23 cellular contexts compared by ENCODE assay signal in the genomic region with DNA sequence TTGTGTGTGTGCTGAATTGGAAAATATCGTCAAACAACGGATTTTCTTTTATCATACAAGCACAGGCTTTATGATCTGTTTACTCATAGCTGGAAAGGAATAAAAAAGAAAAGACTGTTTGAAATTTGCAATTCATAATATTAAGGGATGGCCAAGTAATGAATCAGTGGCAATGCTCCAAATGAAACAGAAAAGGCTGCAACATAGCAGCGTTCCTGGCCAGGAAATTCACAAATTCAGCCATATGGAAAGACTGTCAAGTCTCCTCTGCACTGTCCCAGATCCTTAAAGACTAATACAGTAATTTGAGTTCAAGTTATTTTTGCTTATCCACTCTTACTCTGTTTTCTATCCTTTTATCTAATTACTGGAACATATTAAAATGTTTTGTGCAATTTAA.
DNase-seq lines count a peak whose midpoint lies in the region; ATAC-seq, FAIRE-seq and TF ChIP-seq lines count a peak whose summit lies in the region.
"Had no signal": no experiment of that assay in that cellular context is flagged by ENCODE, and none has a peak within 500 bp of the region (broad histone marks: within the 10 kb centered on the region; RNA-seq: fewer than 3 reads in every experiment).

No MANE protein-coding gene starts in this region.

- no peak for TF ChIP-seq CTCF in RWPE2 (IDR thresholded peaks at IDR 0.05; ENCODE audit: poor library complexity, severe bottlenecking)
- no peak for TF ChIP-seq CTCF in endothelial cell of umbilical vein (IDR thresholded peaks at IDR 0.05; ENCODE audit: extremely low read depth in 1 of 2, insufficient read depth in 1 of 2, low read depth in 1 of 2, low read length in 2 of 2)

- H3K27ac ChIP-seq in RWPE2 (ENCODE audit: poor library complexity, severe bottlenecking), result no peak overlapping the region
- no peak overlapping the region for H3K27ac ChIP-seq in endothelial cell of umbilical vein (ENCODE audit: insufficient read depth, low read depth, low read length)
- H3K27ac ChIP-seq: right atrium auricular region had no signal

- H2AFZ ChIP-seq in endothelial cell of umbilical vein (ENCODE audit: low read depth, low read length), result no peak overlapping the region

- H3K4me2 ChIP-seq in endothelial cell of umbilical vein (ENCODE audit: insufficient read depth, low read length), result no peak overlapping the region

- CTCF ChIA-PET in endothelial cell of umbilical vein (lab: Charles Lee), result interaction anchor here (0.6 to 1.6 kb wide), 2 partner anchors 10 to 12 kb away, joined by 3 to 7 read pairs; no protein-coding TSS in a partner anchor

- H3K4me3 ChIP-seq in RWPE2 (ENCODE audit: severe bottlenecking), result no peak overlapping the region
- no peak overlapping the region for H3K4me3 ChIP-seq in endothelial cell of umbilical vein (replicated peaks in 1 of 3; ENCODE audit: insufficient read depth in 1 of 3, low read depth in 1 of 3, low read length in 3 of 3)
- H3K4me3 ChIP-seq: right atrium auricular region had no signal

- dilution Hi-C loops in endothelial cell of umbilical vein (cut with MboI; ENCODE audit: extremely low pct_ligation_motif_present, low sequenced_read_pairs), result no loop called here

- H4K20me1 ChIP-seq in endothelial cell of umbilical vein (replicated peaks; ENCODE audit: control insufficient read depth, extremely low read depth, insufficient read depth, low read length), result no peaks in the 10 kb centered on the region

- FAIRE-seq in endothelial cell of umbilical vein (lab: Jason Lieb, UNC), result peak; percentile 52
- FAIRE-seq: H1, TTC549 had no signal

- no peaks in the 10 kb centered on the region for H3K36me3 ChIP-seq in RWPE2 (ENCODE audit: low read depth)
- no peaks in the 10 kb centered on the region for H3K36me3 ChIP-seq in endothelial cell of umbilical vein (ENCODE audit: control insufficient read depth in 2 of 2, extremely low read depth in 1 of 2, insufficient read depth in 2 of 2, low read length in 2 of 2)
- H3K36me3 ChIP-seq: right atrium auricular region had no signal

- no peaks in the 10 kb centered on the region for H3K9me1 ChIP-seq in endothelial cell of umbilical vein (replicated peaks; ENCODE audit: control insufficient read depth, extremely low read depth, insufficient read depth, low read length)

- no peaks in the 10 kb centered on the region for H3K79me2 ChIP-seq in endothelial cell of umbilical vein (ENCODE audit: control insufficient read depth, insufficient read depth, low read length)

- no peak overlapping the region for H3K9ac ChIP-seq in endothelial cell of umbilical vein (replicated peaks; ENCODE audit: extremely low read depth, insufficient read depth, low read length)

- DNase-seq in ELR (ENCODE audit: low read depth), result peak; percentile 48
- no peak for DNase-seq in RWPE2 (ENCODE audit: low spot score)
- peak; percentile 53 for DNase-seq in endothelial cell of umbilical vein (ENCODE audit: low read depth, low spot score)
- DNase-seq in medulla oblongata (ENCODE audit: extremely low spot score), result peak; percentile 14
- DNase-seq in stimulated activated CD4-positive, alpha-beta T cell treated with anti-CD3 and anti-CD28 coated beads, Interleukin-15, amount 100 ng/mL, for 24 hours, result no peak
- no peak for DNase-seq in activated CD4-positive, alpha-beta T cell treated with anti-CD3 and anti-CD28 coated beads, Interleukin-2, amount 50 U/mL, for 1 hour
- DNase-seq: activated CD4-positive, alpha-beta T cell treated with anti-CD3 and anti-CD28 coated beads for 48 hours; activated CD8-positive, alpha-beta memory T cell treated with anti-CD3 and anti-CD28 coated beads, Interleukin-2, amount 50 U/mL, for 4 hours; activated effector memory CD4-positive, alpha-beta T cell treated with anti-CD3 and anti-CD28 coated beads, Interleukin-2, amount 50 U/mL, for 16 hours; Caco-2; cortex of kidney; erythroblast; GF-D8; left colon; NCI-H1092; NCI-H82; stimulated activated naive CD8-positive, alpha-beta T cell treated with anti-CD3 and anti-CD28 coated beads, Interleukin-15, amount 100 ng/mL, for 72 hours had no signal

- no peak for TF ChIP-seq POLR2A in endothelial cell of umbilical vein (IDR thresholded peaks at IDR 0.05; ENCODE audit: low read depth, low read length)

- no TSS peak for BruUV-seq in endothelial cell of umbilical vein (replicated peaks; lab: Mats Ljungman, UMichigan)

- H3K9me3 ChIP-seq in RWPE2 (ENCODE audit: severe bottlenecking) (no peaks in the 10 kb centered on the region), endothelial cell of umbilical vein (replicated peaks; ENCODE audit: control insufficient read depth, insufficient read depth, low read length) (no peaks in the 10 kb centered on the region)
- H3K9me3 ChIP-seq: Caco-2, right atrium auricular region had no signal

- POLR2A ChIA-PET in endothelial cell of umbilical vein (lab: Charles Lee), result no interaction called here

- intact Hi-C loops in endothelial cell of umbilical vein (cut with micrococcal nuclease), result no loop called here

- no peaks in the 10 kb centered on the region for H3K27me3 ChIP-seq in RWPE2 (ENCODE audit: insufficient read depth, poor library complexity, severe bottlenecking)
- H3K27me3 ChIP-seq in endothelial cell of umbilical vein (ENCODE audit: control insufficient read depth in 2 of 2, insufficient read depth in 2 of 2, low read length in 2 of 2), result no peaks in the 10 kb centered on the region
- H3K27me3 ChIP-seq: right atrium auricular region had no signal

- peaks cover 9% of the 10 kb centered on the region for H3K4me1 ChIP-seq in RWPE2 (ENCODE audit: insufficient read depth, poor library complexity, severe bottlenecking)
- no peaks in the 10 kb centered on the region for H3K4me1 ChIP-seq in endothelial cell of umbilical vein (ENCODE audit: control insufficient read depth, extremely low read depth, insufficient read depth, low read length)
- H3K4me1 ChIP-seq: Caco-2, right atrium auricular region had no signal

- ATAC-seq in RWPE2 (ENCODE audit: low read depth) (peak; percentile 67), GM18520 (IDR thresholded peaks at IDR 0.05; ENCODE audit: unreplicated experiment) (no peak), GM18517 (IDR thresholded peaks at IDR 0.05; ENCODE audit: unreplicated experiment) (no peak)
- ATAC-seq: left colon; Panc1; stimulated activated naive CD8-positive, alpha-beta T cell treated with anti-CD3 and anti-CD28 coated beads, Interleukin-15, amount 100 ng/mL, for 72 hours had no signal

TF ChIP-seq in endothelial cell of umbilical vein, 7 proteins besides CTCF, POLR2A, EP300 and RAD21:
- TF ChIP-seq, protein P1, sequence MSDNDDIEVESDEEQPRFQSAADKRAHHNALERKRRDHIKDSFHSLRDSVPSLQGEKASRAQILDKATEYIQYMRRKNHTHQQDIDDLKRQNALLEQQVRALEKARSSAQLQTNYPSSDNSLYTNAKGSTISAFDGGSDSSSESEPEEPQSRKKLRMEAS (IDR thresholded peaks at IDR 0.05; ENCODE audit: insufficient read depth, insufficient read length), result no peak
- TF ChIP-seq EZH2 (IDR thresholded peaks at IDR 0.05; ENCODE audit: borderline replicate concordance, low read depth, low read length, severe bottlenecking), result no peak
- TF ChIP-seq JUN (IDR thresholded peaks at IDR 0.05; ENCODE audit: borderline replicate concordance, insufficient read depth, insufficient read length, low read depth), result no peak

Comparison
In these comparisons a context has a peak if more than half of its experiments do, and no peak if none do; other contexts are left out.
1. DNase-seq: peak in ELR (single experiment), endothelial cell of umbilical vein (single experiment) and medulla oblongata (single experiment); none in RWPE2 (single experiment), stimulated activated CD4-positive, alpha-beta T cell treated with anti-CD3 and anti-CD28 coated beads, Interleukin-15, amount 100 ng/mL, for 24 hours (single experiment) and activated CD4-positive, alpha-beta T cell treated with anti-CD3 and anti-CD28 coated beads, Interleukin-2, amount 50 U/mL, for 1 hour (single experiment).